In the genomic region with DNA sequence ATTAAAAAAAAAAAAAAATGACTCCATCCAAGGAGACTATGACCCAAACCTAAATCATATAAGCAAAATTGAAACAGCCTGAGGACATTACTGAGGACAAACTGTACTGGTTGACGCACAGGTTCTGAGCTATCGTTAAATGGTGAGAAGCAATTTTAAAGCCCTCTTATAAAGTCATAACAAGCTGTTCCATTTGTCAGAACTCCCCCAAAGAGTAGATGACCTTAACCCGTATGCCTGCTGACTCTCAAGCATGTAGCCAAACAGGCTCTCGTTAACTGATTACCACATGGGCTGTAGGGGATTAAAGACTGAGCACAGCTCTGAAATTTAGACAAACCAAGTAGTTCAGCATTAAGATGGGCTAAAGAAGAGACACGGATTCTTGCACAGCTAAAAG, we compare ENCODE assay signal across 18 cellular contexts. TPM values are rescaled to one million over a fixed set of nuclear protein-coding genes. Genes with fewer than 3 reads are reported as not detected.
DNase-seq lines count a peak whose midpoint lies in the region; ATAC-seq and TF ChIP-seq lines count a peak whose summit lies in the region.
"Had no signal": no experiment of that assay in that cellular context is flagged by ENCODE, and none has a peak within 500 bp of the region (broad histone marks: within the 10 kb centered on the region; RNA-seq: fewer than 3 reads in every experiment).

No MANE protein-coding gene starts in this region.

- H3K9ac ChIP-seq in mesenchymal stem cell (ENCODE audit: low read length) (peak overlapping the region; percentile 97), skeletal muscle tissue (ENCODE audit: low read depth in 1 of 3, low read length in 3 of 3) (peak overlapping the region; percentile 88 to 97 (median 97))

- DNase-seq in G401 (ENCODE audit: low spot score) (peak; percentile 51), cerebellar cortex (ENCODE audit: low spot score) (peak; percentile 53), mesenchymal stem cell (no peak), RWPE1 (ENCODE audit: low spot score) (no peak)
- DNase-seq in activated CD4-positive, CD25-positive, alpha-beta regulatory T cell treated with anti-CD3 and anti-CD28 coated beads, Interleukin-2, amount 50 U/mL, for 72 hours, result no peak
- no peak for DNase-seq in activated naive CD8-positive, alpha-beta T cell treated with anti-CD3 and anti-CD28 coated beads for 36 hours
- no peak for DNase-seq in activated CD8-positive, alpha-beta T cell treated with anti-CD3 and anti-CD28 coated beads, Interleukin-2, amount 10 ng/mL, durations not matched to agents 7 days and 5 days
- DNase-seq: activated T-cell treated with anti-CD3 and anti-CD28 coated beads, Interleukin-2, amount 50 U/mL, for 1 hour; glutamatergic neuron; NCI-H2029 treated with DMSO at 0.1 percent for 48 hours; NCI-H69; occipital lobe; Peyer's patch; stimulated activated CD4-positive, alpha-beta T cell treated with anti-CD3 and anti-CD28 coated beads, Interleukin-12 subunit alpha, Interleukin-12 subunit beta, amount 100 ng/mL, for 4 hours; stimulated activated naive CD4-positive, alpha-beta T cell had no signal

- H3K4me3 ChIP-seq in mesenchymal stem cell (ENCODE audit: insufficient read depth in 1 of 2, low read depth in 1 of 2, low read length in 2 of 2) (peak overlapping the region in 1 of 2 experiments; percentile 0), skeletal muscle tissue (ENCODE audit: low read length in 3 of 3) (peak overlapping the region; percentile 82 to 92 (median 86))

- no peak overlapping the region for H3K4me3 Mint-ChIP-seq in activated naive CD8-positive, alpha-beta T cell treated with anti-CD3 and anti-CD28 coated beads for 36 hours
- no peak overlapping the region for H3K4me3 Mint-ChIP-seq in activated CD8-positive, alpha-beta T cell treated with anti-CD3 and anti-CD28 coated beads, Interleukin-2, amount 10 ng/mL, durations not matched to agents 7 days and 5 days
- H3K4me3 Mint-ChIP-seq: central memory CD8-positive, alpha-beta T cell had no signal

- H3K18ac ChIP-seq in mesenchymal stem cell (ENCODE audit: low read depth in 1 of 2, low read length in 2 of 2), result no peak overlapping the region

- H3K23ac ChIP-seq in mesenchymal stem cell (ENCODE audit: low read length in 2 of 2), result no peak overlapping the region

- peaks cover 5% of the 10 kb centered on the region for H3K9me3 Mint-ChIP-seq in activated naive CD8-positive, alpha-beta T cell treated with anti-CD3 and anti-CD28 coated beads for 36 hours
- H3K9me3 Mint-ChIP-seq in activated CD8-positive, alpha-beta T cell treated with anti-CD3 and anti-CD28 coated beads, Interleukin-2, amount 10 ng/mL, durations not matched to agents 7 days and 5 days (ENCODE audit: insufficient read depth), result no peaks in the 10 kb centered on the region
- H3K9me3 Mint-ChIP-seq: activated naive CD4-positive, alpha-beta T cell treated with anti-CD3 and anti-CD28 coated beads, Interleukin-2, amount 50 U/mL, for 72 hours; central memory CD8-positive, alpha-beta T cell had no signal

- in situ Hi-C loops in G401 (cut with HindIII; ENCODE audit: low sequenced_read_pairs), result no loop called here

- no peak overlapping the region for H2AFZ ChIP-seq in mesenchymal stem cell (ENCODE audit: low read depth, low read length)

- peaks cover 6% of the 10 kb centered on the region for H3K36me3 Mint-ChIP-seq in activated naive CD8-positive, alpha-beta T cell treated with anti-CD3 and anti-CD28 coated beads for 36 hours
- no peaks in the 10 kb centered on the region for H3K36me3 Mint-ChIP-seq in activated CD8-positive, alpha-beta T cell treated with anti-CD3 and anti-CD28 coated beads, Interleukin-2, amount 10 ng/mL, durations not matched to agents 7 days and 5 days (ENCODE audit: low read depth)

- H2BK15ac ChIP-seq in mesenchymal stem cell (ENCODE audit: low read depth, poor library complexity, severe bottlenecking), result no peak overlapping the region

- H3K4me1 Mint-ChIP-seq in activated naive CD8-positive, alpha-beta T cell treated with anti-CD3 and anti-CD28 coated beads for 36 hours, result peaks cover 3% of the 10 kb centered on the region
- no peaks in the 10 kb centered on the region for H3K4me1 Mint-ChIP-seq in activated CD8-positive, alpha-beta T cell treated with anti-CD3 and anti-CD28 coated beads, Interleukin-2, amount 10 ng/mL, durations not matched to agents 7 days and 5 days (ENCODE audit: low read depth)
- H3K4me1 Mint-ChIP-seq: central memory CD8-positive, alpha-beta T cell had no signal

- no peak overlapping the region for H2BK12ac ChIP-seq in mesenchymal stem cell (ENCODE audit: low read length in 2 of 2)

- no peak for TF ChIP-seq CTCF in RWPE1 (conservative IDR thresholded peaks at IDR 0.05; ENCODE audit: low read depth)

- peaks cover 46% of the 10 kb centered on the region for H3K27me3 Mint-ChIP-seq in activated naive CD8-positive, alpha-beta T cell treated with anti-CD3 and anti-CD28 coated beads for 36 hours
- H3K27me3 Mint-ChIP-seq in activated CD8-positive, alpha-beta T cell treated with anti-CD3 and anti-CD28 coated beads, Interleukin-2, amount 10 ng/mL, durations not matched to agents 7 days and 5 days (ENCODE audit: low read depth), result peaks cover 38% of the 10 kb centered on the region

- peaks cover 0 to 17% of the 10 kb centered on the region in 2 experiments for H3K27me3 ChIP-seq in mesenchymal stem cell (ENCODE audit: control insufficient read depth in 1 of 2, insufficient read depth in 1 of 2, low read length in 2 of 2)
- H3K27me3 ChIP-seq in skeletal muscle tissue (ENCODE audit: control insufficient read depth in 3 of 3, insufficient read depth in 3 of 3, low read length in 3 of 3), result no peaks in the 10 kb centered on the region
- H3K27me3 ChIP-seq: Peyer's patch had no signal

- H3K79me1 ChIP-seq in mesenchymal stem cell (replicated peaks; ENCODE audit: low read length, poor library complexity, severe bottlenecking), result no peaks in the 10 kb centered on the region

- WGBS in mesenchymal stem cell, result 87% methylated on average over 5 of the region's 5 CpGs

- POLR2A ChIA-PET in RWPE1 (lab: Yijun Ruan, JAX; ENCODE audit: low non-redundant PET), result no interaction called here
- POLR2A ChIA-PET in activated CD8-positive, alpha-beta T cell treated with anti-CD3 and anti-CD28 coated beads, Interleukin-2, amount 10 ng/mL, durations not matched to agents 7 days and 5 days (lab: Charles Lee), result no interaction called here

- H3K27ac Mint-ChIP-seq in activated naive CD8-positive, alpha-beta T cell treated with anti-CD3 and anti-CD28 coated beads for 36 hours, result no peak overlapping the region
- no peak overlapping the region for H3K27ac Mint-ChIP-seq in activated CD8-positive, alpha-beta T cell treated with anti-CD3 and anti-CD28 coated beads, Interleukin-2, amount 10 ng/mL, durations not matched to agents 7 days and 5 days
- H3K27ac Mint-ChIP-seq: activated naive CD4-positive, alpha-beta T cell treated with anti-CD3 and anti-CD28 coated beads, Interleukin-2, amount 50 U/mL, for 72 hours had no signal

- H3K9me3 ChIP-seq in mesenchymal stem cell (ENCODE audit: control insufficient read depth, low read length), result no peaks in the 10 kb centered on the region
- no peaks in the 10 kb centered on the region for H3K9me3 ChIP-seq in skeletal muscle tissue (ENCODE audit: control insufficient read depth in 3 of 3, low read length in 3 of 3)
- H3K9me3 ChIP-seq: Peyer's patch had no signal

- H3K27ac ChIP-seq in mesenchymal stem cell (ENCODE audit: low read length, poor library complexity, severe bottlenecking) (no peak overlapping the region), skeletal muscle tissue (ENCODE audit: low read depth, low read length) (peak overlapping the region; percentile 98), RWPE1 (no peak overlapping the region)
- H3K27ac ChIP-seq: Peyer's patch had no signal

- H3K4me1 ChIP-seq in mesenchymal stem cell (ENCODE audit: control insufficient read depth, insufficient read depth, low read depth, low read length), result peaks cover 10% of the 10 kb centered on the region
- peaks cover 20 to 40% (median 24%) of the 10 kb centered on the region in 3 donors for H3K4me1 ChIP-seq in skeletal muscle tissue (ENCODE audit: control insufficient read depth in 3 of 3, insufficient read depth in 3 of 3, low read length in 3 of 3)
- H3K4me1 ChIP-seq: Peyer's patch had no signal

- H2BK5ac ChIP-seq in mesenchymal stem cell (ENCODE audit: low read depth, low read length, poor library complexity, severe bottlenecking), result no peak overlapping the region

- H4K8ac ChIP-seq in mesenchymal stem cell (ENCODE audit: low read length), result no peak overlapping the region

- no peak overlapping the region for H2BK120ac ChIP-seq in mesenchymal stem cell (ENCODE audit: low read depth, low read length)

- CTCF ChIA-PET in RWPE1 (lab: Yijun Ruan, JAX), result interaction anchor here (1.0 kb wide), 1 partner anchor 22 kb away, joined by 3 read pairs; no protein-coding TSS in a partner anchor
- CTCF ChIA-PET in activated CD8-positive, alpha-beta T cell treated with anti-CD3 and anti-CD28 coated beads, Interleukin-2, amount 10 ng/mL, durations not matched to agents 7 days and 5 days (lab: Charles Lee), result interaction anchor here (2.2 kb wide), 1 partner anchor 9 kb away, joined by 6 read pairs; a partner anchor contains a TSS

- no peak overlapping the region for H2AK5ac ChIP-seq in mesenchymal stem cell (ENCODE audit: low read length, severe bottlenecking)

- no peak overlapping the region for H3K4ac ChIP-seq in mesenchymal stem cell (ENCODE audit: low read depth in 1 of 2, low read length in 2 of 2)

- ATAC-seq in activated CD8-positive, alpha-beta T cell treated with anti-CD3 and anti-CD28 coated beads, Interleukin-2, amount 10 ng/mL, durations not matched to agents 7 days and 5 days, result no peak
- ATAC-seq: activated naive CD4-positive, alpha-beta T cell treated with anti-CD3 and anti-CD28 coated beads, Interleukin-2, amount 50 U/mL, for 72 hours had no signal

- H4K91ac ChIP-seq in mesenchymal stem cell (ENCODE audit: low read length), result no peak overlapping the region

- no peak overlapping the region for H3K4me2 ChIP-seq in mesenchymal stem cell (ENCODE audit: low read length, poor library complexity, severe bottlenecking)

- no peak overlapping the region for H3K14ac ChIP-seq in mesenchymal stem cell (ENCODE audit: low read length in 2 of 2)

- peaks cover 0 to 40% of the 10 kb centered on the region in 2 experiments for H3K36me3 ChIP-seq in mesenchymal stem cell (ENCODE audit: control insufficient read depth in 1 of 2, insufficient read depth in 2 of 2, low read depth in 1 of 2, low read length in 2 of 2)
- H3K36me3 ChIP-seq in skeletal muscle tissue (ENCODE audit: control insufficient read depth in 3 of 3, insufficient read depth in 3 of 3, low read length in 3 of 3), result peaks cover 26 to 28% (median 28%) of the 10 kb centered on the region in 3 donors
- H3K36me3 ChIP-seq: Peyer's patch had no signal

RNA-seq across cellular contexts. Expression of a gene that starts 2.2 kb away (rescaled TPM):
- total RNA-seq in G401 (2014; rRNA removed; shearing (Covaris generic)), result 153 and 175 TPM in 2 replicates
- polyA plus RNA-seq in mesenchymal stem cell (2013, experiment 1 of 2), result 9.0 TPM
- polyA plus RNA-seq in mesenchymal stem cell (2013, experiment 2 of 2), result 9.8 TPM
- total RNA-seq in skeletal muscle tissue, result 37.6 TPM
- total RNA-seq in activated naive CD8-positive, alpha-beta T cell treated with anti-CD3 and anti-CD28 coated beads for 36 hours, result not detected
- not detected for total RNA-seq in activated CD8-positive, alpha-beta T cell treated with anti-CD3 and anti-CD28 coated beads, Interleukin-2, amount 10 ng/mL, durations not matched to agents 7 days and 5 days
- total RNA-seq: activated naive CD4-positive, alpha-beta T cell treated with anti-CD3 and anti-CD28 coated beads, Interleukin-2, amount 50 U/mL, for 72 hours had no signal

RNA-seq across cellular contexts. Expression of a gene that starts 3.2 kb away (rescaled TPM):
- total RNA-seq in G401 (2014; rRNA removed; shearing (Covaris generic)), result 11.7 and 30.6 TPM in 2 replicates
- 0.10 TPM for polyA plus RNA-seq in mesenchymal stem cell (2013, experiment 1 of 2)
- polyA plus RNA-seq in mesenchymal stem cell (2013, experiment 2 of 2), result not detected
- 16.7 TPM for total RNA-seq in skeletal muscle tissue
- not detected for total RNA-seq in activated naive CD8-positive, alpha-beta T cell treated with anti-CD3 and anti-CD28 coated beads for 36 hours
- not detected for total RNA-seq in activated CD8-positive, alpha-beta T cell treated with anti-CD3 and anti-CD28 coated beads, Interleukin-2, amount 10 ng/mL, durations not matched to agents 7 days and 5 days
- total RNA-seq: activated naive CD4-positive, alpha-beta T cell treated with anti-CD3 and anti-CD28 coated beads, Interleukin-2, amount 50 U/mL, for 72 hours had no signal

RNA-seq across cellular contexts. Expression of a gene that starts 9.3 kb away (rescaled TPM):
- 11.8 and 26.1 TPM in 2 replicates for total RNA-seq in G401 (2014; rRNA removed; shearing (Covaris generic))
- 0.41 TPM for polyA plus RNA-seq in mesenchymal stem cell (2013, experiment 1 of 2)
- 0.30 TPM for polyA plus RNA-seq in mesenchymal stem cell (2013, experiment 2 of 2)
- total RNA-seq in skeletal muscle tissue, result 0.52 TPM
- not detected for total RNA-seq in activated naive CD8-positive, alpha-beta T cell treated with anti-CD3 and anti-CD28 coated beads for 36 hours
- total RNA-seq in activated CD8-positive, alpha-beta T cell treated with anti-CD3 and anti-CD28 coated beads, Interleukin-2, amount 10 ng/mL, durations not matched to agents 7 days and 5 days, result not detected
- total RNA-seq: activated naive CD4-positive, alpha-beta T cell treated with anti-CD3 and anti-CD28 coated beads, Interleukin-2, amount 50 U/mL, for 72 hours; occipital lobe had no signal

RNA-seq across cellular contexts. Expression of a gene that starts 27.8 kb away (rescaled TPM):
- 64.4 and 67.8 TPM in 2 replicates for total RNA-seq in G401 (2014; rRNA removed; shearing (Covaris generic))
- polyA plus RNA-seq in mesenchymal stem cell (2013, experiment 1 of 2), result 8.6 TPM
- polyA plus RNA-seq in mesenchymal stem cell (2013, experiment 2 of 2), result 8.7 TPM
- total RNA-seq in skeletal muscle tissue, result 23.0 TPM
- total RNA-seq in activated naive CD8-positive, alpha-beta T cell treated with anti-CD3 and anti-CD28 coated beads for 36 hours, result 1 to 10 TPM; 5.6 to 7.3 TPM
- 1 to 10 TPM; 3.1 to 5.1 TPM for total RNA-seq in activated CD8-positive, alpha-beta T cell treated with anti-CD3 and anti-CD28 coated beads, Interleukin-2, amount 10 ng/mL, durations not matched to agents 7 days and 5 days

RNA-seq across cellular contexts. Expression of a gene that starts 30.0 kb away (rescaled TPM):
- total RNA-seq in G401 (2014; rRNA removed; shearing (Covaris generic)), result 41.0 and 66.8 TPM in 2 replicates
- polyA plus RNA-seq in mesenchymal stem cell (2013, experiment 1 of 2), result 14.6 TPM
- polyA plus RNA-seq in mesenchymal stem cell (2013, experiment 2 of 2), result 13.8 TPM
- 6.8 TPM for total RNA-seq in skeletal muscle tissue
- 10 to 100 TPM; 45.8 to 47.0 TPM for total RNA-seq in activated naive CD8-positive, alpha-beta T cell treated with anti-CD3 and anti-CD28 coated beads for 36 hours
- 10 to 100 TPM; 17.8 to 18.3 TPM for total RNA-seq in activated CD8-positive, alpha-beta T cell treated with anti-CD3 and anti-CD28 coated beads, Interleukin-2, amount 10 ng/mL, durations not matched to agents 7 days and 5 days

Comparison
In these comparisons a context has a peak if more than half of its experiments do, and no peak if none do; other contexts are left out.
1. DNase-seq: peak in G401 (single experiment) and cerebellar cortex (single experiment); none in mesenchymal stem cell (single experiment), activated CD4-positive, CD25-positive, alpha-beta regulatory T cell treated with anti-CD3 and anti-CD28 coated beads, Interleukin-2, amount 50 U/mL, for 72 hours (single experiment), activated naive CD8-positive, alpha-beta T cell treated with anti-CD3 and anti-CD28 coated beads for 36 hours (single experiment), RWPE1 (single experiment) and activated CD8-positive, alpha-beta T cell treated with anti-CD3 and anti-CD28 coated beads, Interleukin-2, amount 10 ng/mL, durations not matched to agents 7 days and 5 days (single experiment).
2. RNA of a gene that starts 2.2 kb away (total RNA-seq): 153 to 175 TPM in G401 and 37.6 TPM in skeletal muscle tissue (single experiment); not detected in activated naive CD8-positive, alpha-beta T cell treated with anti-CD3 and anti-CD28 coated beads for 36 hours and not detected in activated CD8-positive, alpha-beta T cell treated with anti-CD3 and anti-CD28 coated beads, Interleukin-2, amount 10 ng/mL, durations not matched to agents 7 days and 5 days; every median in the first group is over 10 times any median in the second.
3. RNA of a gene that starts 3.2 kb away (total RNA-seq): 16.7 TPM in skeletal muscle tissue (single experiment) and 11.7 to 30.6 TPM in G401; not detected in activated naive CD8-positive, alpha-beta T cell treated with anti-CD3 and anti-CD28 coated beads for 36 hours and not detected in activated CD8-positive, alpha-beta T cell treated with anti-CD3 and anti-CD28 coated beads, Interleukin-2, amount 10 ng/mL, durations not matched to agents 7 days and 5 days; every median in the first group is over 10 times any median in the second.